Comparison of ENCODE assay signal across 20 cellular contexts in the genomic region with DNA sequence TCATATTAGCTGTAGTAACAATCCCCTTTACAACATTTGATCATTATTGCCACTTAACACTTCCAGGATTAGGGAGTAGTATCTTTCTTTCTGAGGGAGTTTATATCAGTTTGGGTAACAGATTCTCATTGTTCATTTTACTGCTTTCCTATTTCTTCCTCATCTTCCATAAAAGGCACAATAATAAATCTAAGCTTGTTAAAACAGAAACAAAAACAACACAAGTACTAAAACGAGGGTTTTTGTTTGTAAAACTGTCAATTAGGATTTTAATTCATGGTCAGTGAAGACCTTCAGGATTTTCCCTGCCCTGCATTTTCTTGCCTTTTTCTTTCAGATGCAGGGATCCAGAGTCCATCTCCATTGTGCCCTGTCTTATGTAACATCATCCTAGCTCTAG. TPM values are rescaled to one million over a fixed set of nuclear protein-coding genes. Genes with fewer than 3 reads are reported as not detected.
DNase-seq lines count a peak whose midpoint lies in the region; ATAC-seq and TF ChIP-seq lines count a peak whose summit lies in the region.
"Had no signal": no experiment of that assay in that cellular context is flagged by ENCODE, and none has a peak within 500 bp of the region (broad histone marks: within the 10 kb centered on the region; RNA-seq: fewer than 3 reads in every experiment).

No MANE protein-coding gene starts in this region.

- H3K4me3 Mint-ChIP-seq in activated T-cell treated with anti-CD3 and anti-CD28 coated beads, Interleukin-2, amount 50 U/mL, for 24 hours, result no peak overlapping the region
- H3K4me3 Mint-ChIP-seq in immature natural killer cell, result no peak overlapping the region
- no peak overlapping the region for H3K4me3 Mint-ChIP-seq in stimulated activated effector memory CD8-positive, alpha-beta T cell treated with anti-CD3 and anti-CD28 coated beads, Interleukin-12 subunit alpha, Interleukin-12 subunit beta, amount 100 ng/mL, for 72 hours
- H3K4me3 Mint-ChIP-seq: CD8-positive, alpha-beta memory T cell had no signal

- CTCF ChIA-PET in HEK293T (lab: Yijun Ruan, JAX), result no interaction called here

- peaks cover 89% of the 10 kb centered on the region for H3K36me3 Mint-ChIP-seq in activated T-cell treated with anti-CD3 and anti-CD28 coated beads, Interleukin-2, amount 50 U/mL, for 24 hours (ENCODE audit: low read depth)
- peaks cover 0 to 9% (median 0%) of the 10 kb centered on the region in 3 donors for H3K36me3 Mint-ChIP-seq in immature natural killer cell
- H3K36me3 Mint-ChIP-seq in stimulated activated effector memory CD8-positive, alpha-beta T cell treated with anti-CD3 and anti-CD28 coated beads, Interleukin-12 subunit alpha, Interleukin-12 subunit beta, amount 100 ng/mL, for 72 hours, result peaks cover 94% of the 10 kb centered on the region

- ATAC-seq in stimulated activated effector memory CD8-positive, alpha-beta T cell treated with anti-CD3 and anti-CD28 coated beads, Interleukin-12 subunit alpha, Interleukin-12 subunit beta, amount 100 ng/mL, for 72 hours, result no peak
- no peak for ATAC-seq in HG03571 (IDR thresholded peaks at IDR 0.05; ENCODE audit: unreplicated experiment)
- ATAC-seq: GM12878, Right ventricle myocardium inferior had no signal

- DNase-seq in activated T-cell treated with anti-CD3 and anti-CD28 coated beads, Interleukin-2, amount 50 U/mL, for 24 hours, result no peak
- DNase-seq in activated T-cell treated with anti-CD3 and anti-CD28 coated beads, Interleukin-2, amount 50 U/mL, for 48 hours, result no peak
- DNase-seq in HEK293T (ENCODE audit: extremely low spot score) (no peak), immature natural killer cell (no peak), kidney tubule cell (ENCODE audit: low spot score) (no peak), SW480 (ENCODE audit: low spot score) (no peak)
- DNase-seq in stimulated activated effector memory CD8-positive, alpha-beta T cell treated with anti-CD3 and anti-CD28 coated beads, Interleukin-12 subunit alpha, Interleukin-12 subunit beta, amount 100 ng/mL, for 72 hours (ENCODE audit: low spot score in 2 of 2), result no peak
- DNase-seq: CD8-positive, alpha-beta memory T cell; DMS53; EL; KG1; MV-4-11; NCI-H1694 treated with DMSO at 0.1 percent for 48 hours; NCI-H510A; NCI-H748 treated with DMSO at 0.1 percent for 48 hours; NK-92 treated with Interleukin-12 subunit alpha and Interleukin-12 subunit beta, amount 100 ng/mL, for 24 hours; Peyer's patch had no signal

- no peaks in the 10 kb centered on the region for H3K27me3 Mint-ChIP-seq in activated T-cell treated with anti-CD3 and anti-CD28 coated beads, Interleukin-2, amount 50 U/mL, for 24 hours
- H3K27me3 Mint-ChIP-seq in immature natural killer cell (ENCODE audit: low read depth in 3 of 3), result peaks cover 0 to 5% (median 0%) of the 10 kb centered on the region in 3 donors
- H3K27me3 Mint-ChIP-seq: CD8-positive, alpha-beta memory T cell had no signal

- POLR2A ChIA-PET in HEK293T (lab: Yijun Ruan, JAX), result interaction anchor here (1.6 kb wide), 1 partner anchor 70 kb away, joined by 6 read pairs; no protein-coding TSS in a partner anchor

- peaks cover 33% of the 10 kb centered on the region for H3K4me1 Mint-ChIP-seq in activated T-cell treated with anti-CD3 and anti-CD28 coated beads, Interleukin-2, amount 50 U/mL, for 24 hours (ENCODE audit: low read depth)
- peaks cover 14 to 45% of the 10 kb centered on the region in 2 donors for H3K4me1 Mint-ChIP-seq in immature natural killer cell
- no peaks in the 10 kb centered on the region for H3K4me1 Mint-ChIP-seq in stimulated activated effector memory CD8-positive, alpha-beta T cell treated with anti-CD3 and anti-CD28 coated beads, Interleukin-12 subunit alpha, Interleukin-12 subunit beta, amount 100 ng/mL, for 72 hours

- H3K9me3 Mint-ChIP-seq in activated T-cell treated with anti-CD3 and anti-CD28 coated beads, Interleukin-2, amount 50 U/mL, for 24 hours, result no peaks in the 10 kb centered on the region
- no peaks in the 10 kb centered on the region for H3K9me3 Mint-ChIP-seq in immature natural killer cell
- no peaks in the 10 kb centered on the region for H3K9me3 Mint-ChIP-seq in stimulated activated effector memory CD8-positive, alpha-beta T cell treated with anti-CD3 and anti-CD28 coated beads, Interleukin-12 subunit alpha, Interleukin-12 subunit beta, amount 100 ng/mL, for 72 hours
- H3K9me3 Mint-ChIP-seq: CD8-positive, alpha-beta memory T cell had no signal

- peak overlapping the region; percentile 64 for H3K27ac Mint-ChIP-seq in activated T-cell treated with anti-CD3 and anti-CD28 coated beads, Interleukin-2, amount 50 U/mL, for 24 hours
- peak overlapping the region in 5 of 6 donors; percentile 1 to 76 (median 39) for H3K27ac Mint-ChIP-seq in immature natural killer cell
- H3K27ac Mint-ChIP-seq in stimulated activated effector memory CD8-positive, alpha-beta T cell treated with anti-CD3 and anti-CD28 coated beads, Interleukin-12 subunit alpha, Interleukin-12 subunit beta, amount 100 ng/mL, for 72 hours, result peak overlapping the region; percentile 21

TF ChIP-seq in HEK293T, 16 proteins besides CTCF, POLR2A, EP300 and RAD21:
- TF ChIP-seq PKNOX1 (IDR thresholded peaks at IDR 0.05), result peak; percentile 73
- TF ChIP-seq LEF1 (IDR thresholded peaks at IDR 0.05; ENCODE audit: borderline replicate concordance), result no peak
- no peak for TF ChIP-seq HDGF (IDR thresholded peaks at IDR 0.05; ENCODE audit: borderline replicate concordance)
- no peak for TF ChIP-seq ARNT (IDR thresholded peaks at IDR 0.05)

RNA-seq across cellular contexts. Expression of gene TMED5, which starts 29.5 kb away (rescaled TPM):
- polyA plus RNA-seq in immature natural killer cell, result 10 to 100 TPM; 27.1 to 44.8 (median 32.6) TPM

RNA-seq across cellular contexts. Expression of gene CCDC18, which starts 29.8 kb away (rescaled TPM):
- 1 to 10 TPM; 2.8 to 6.3 (median 3.3) TPM for polyA plus RNA-seq in immature natural killer cell
